In the genomic region with DNA sequence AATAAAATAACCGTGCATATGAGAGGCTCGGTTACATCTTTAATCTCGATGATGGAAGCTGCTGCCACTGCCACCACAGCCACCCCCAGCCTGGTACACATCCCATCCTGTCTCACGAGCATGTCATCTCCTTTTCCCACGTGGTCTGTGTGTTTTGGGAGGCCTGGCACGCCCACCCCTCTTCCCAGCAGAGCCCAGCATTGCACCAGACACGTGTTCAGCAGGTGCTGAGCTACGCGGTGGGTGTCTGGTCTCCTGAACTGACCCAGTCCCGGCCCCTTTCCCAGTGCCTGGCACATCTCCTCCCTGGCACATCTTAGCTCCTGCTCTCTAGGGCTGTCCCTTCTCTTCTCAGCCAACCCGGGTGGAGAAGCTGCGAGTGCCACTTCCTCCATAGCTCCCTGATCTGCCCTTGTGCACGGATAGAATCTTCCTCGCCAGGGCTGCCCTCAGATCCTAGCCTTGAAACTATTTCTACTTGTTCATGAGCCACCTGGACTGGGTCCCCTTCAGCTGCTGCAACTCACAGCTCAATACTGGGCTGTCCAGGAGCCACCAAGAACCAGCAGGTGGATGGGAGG, we compare ENCODE assay signal across 24 cellular contexts. TPM values are rescaled to one million over a fixed set of nuclear protein-coding genes. Genes with fewer than 3 reads are reported as not detected.
"Had no signal": no experiment of that assay in that cellular context is flagged by ENCODE, and none has a peak within 500 bp of the region (broad histone marks: within the 10 kb centered on the region; RNA-seq: fewer than 3 reads in every experiment).

No MANE protein-coding gene starts in this region.

- H3K36me3 Mint-ChIP-seq: immature natural killer cell; memory B cell; natural killer cell treated with Interleukin-12 subunit alpha and Interleukin-12 subunit beta and Interleukin-15 and Interleukin-18, amount 100 ng/mL, for 72 hours had no signal

- H3K9ac ChIP-seq: neural progenitor cell, parathyroid adenoma had no signal

- H3K27me3 ChIP-seq: esophagus squamous epithelium, neural progenitor cell, sigmoid colon, testis, transverse colon had no signal

- H3K4me3 ChIP-seq: esophagus squamous epithelium, gastroesophageal sphincter, left ventricle myocardium inferior, lower lobe of right lung, neural progenitor cell, sigmoid colon, skin epidermis, testis, transverse colon had no signal

- H3K9me3 ChIP-seq: esophagus squamous epithelium, gastroesophageal sphincter, left ventricle myocardium inferior, lower lobe of right lung, sigmoid colon, testis, transverse colon had no signal

- H3K4me1 ChIP-seq: gastroesophageal sphincter, left ventricle myocardium inferior, lower lobe of right lung, neural progenitor cell, parathyroid adenoma, sigmoid colon, testis had no signal

- H3K27me3 Mint-ChIP-seq: memory B cell had no signal

- H3K27ac Mint-ChIP-seq: effector memory CD8-positive, alpha-beta T cell; immature natural killer cell; memory B cell; natural killer cell treated with Interleukin-12 subunit alpha and Interleukin-12 subunit beta and Interleukin-15 and Interleukin-18, amount 100 ng/mL, for 72 hours; neural progenitor cell had no signal

- H3K27ac ChIP-seq: esophagus squamous epithelium, gastroesophageal sphincter, left ventricle myocardium inferior, lower lobe of right lung, neural progenitor cell, parathyroid adenoma, sigmoid colon, skin epidermis, testis, transverse colon had no signal

- H3K4me1 Mint-ChIP-seq: immature natural killer cell, memory B cell had no signal

- H3K4me3 Mint-ChIP-seq: effector memory CD8-positive, alpha-beta T cell; immature natural killer cell; memory B cell; natural killer cell treated with Interleukin-12 subunit alpha and Interleukin-12 subunit beta and Interleukin-15 and Interleukin-18, amount 100 ng/mL, for 72 hours; neural progenitor cell had no signal

- H3K9me3 Mint-ChIP-seq: immature natural killer cell; natural killer cell treated with Interleukin-12 subunit alpha and Interleukin-12 subunit beta and Interleukin-15 and Interleukin-18, amount 100 ng/mL, for 72 hours; neural progenitor cell had no signal

- H3K36me3 ChIP-seq: esophagus squamous epithelium, gastroesophageal sphincter, left ventricle myocardium inferior, lower lobe of right lung, neural progenitor cell, sigmoid colon, transverse colon had no signal

- DNase-seq: cortex of kidney; effector memory CD8-positive, alpha-beta T cell; esophagus squamous epithelium; foreskin fibroblast; glutamatergic neuron; immature natural killer cell; left ventricle myocardium inferior; lower lobe of right lung; midbrain; occipital lobe; sigmoid colon; stimulated activated CD4-positive, alpha-beta T cell treated with anti-CD3 and anti-CD28 coated beads, Interleukin-12 subunit alpha, Interleukin-12 subunit beta, amount 100 ng/mL, for 4 hours; stimulated activated naive CD4-positive, alpha-beta T cell; testis; transverse colon had no signal

RNA-seq across cellular contexts. Expression of a gene that starts 36.8 kb away (rescaled TPM):
- total RNA-seq: epithelial cell of proximal tubule; natural killer cell treated with Interleukin-12 subunit alpha and Interleukin-12 subunit beta and Interleukin-15 and Interleukin-18, amount 100 ng/mL, for 72 hours; pulmonary artery endothelial cell had no signal
- polyA plus RNA-seq: immature natural killer cell, keratinocyte had no signal
